ENCODE assay signal across 18 cellular contexts in genomic region chr20:41087325-41087685, GRCh38. TPM values are rescaled to one million over a fixed set of nuclear protein-coding genes. Genes with fewer than 3 reads are reported as not detected.
DNase-seq lines count a peak whose midpoint lies in the region; ATAC-seq and TF ChIP-seq lines count a peak whose summit lies in the region.
"Had no signal": no experiment of that assay in that cellular context is flagged by ENCODE, and none has a peak within 500 bp of the region (broad histone marks: within the 10 kb centered on the region; RNA-seq: fewer than 3 reads in every experiment).

No MANE protein-coding gene starts in this region.

- H2AFZ ChIP-seq in OCI-LY7 (ENCODE audit: low read length), result no peak overlapping the region

- intact Hi-C loops in OCI-LY7 (cut with micrococcal nuclease; ENCODE audit: unreplicated experiment), result no loop called here
- intact Hi-C loops in natural killer cell (cut with micrococcal nuclease), result no loop called here

- DNase-seq in activated T-cell treated with anti-CD3 and anti-CD28 coated beads, Interleukin-2, amount 50 U/mL, for 24 hours, result no peak
- DNase-seq in activated T-cell treated with anti-CD3 and anti-CD28 coated beads, Interleukin-2, amount 50 U/mL, for 4 hours, result no peak
- DNase-seq in OCI-LY7 (ENCODE audit: low spot score) (no peak), natural killer cell (no peak)
- DNase-seq in activated naive CD8-positive, alpha-beta T cell treated with anti-CD3 and anti-CD28 coated beads, Interleukin-2, amount 50 U/mL, for 24 hours, result no peak
- DNase-seq in naive thymus-derived CD8-positive, alpha-beta T cell, result no peak
- DNase-seq in central memory CD4-positive, alpha-beta T cell, result no peak
- DNase-seq: activated CD4-positive, alpha-beta T cell treated with anti-CD3 and anti-CD28 coated beads, Interleukin-2, amount 50 U/mL, for 4 hours; amygdala; CD4-positive, CD25-positive, alpha-beta regulatory T cell; DND-41; HFFc6; MV-4-11; NCI-H226; retina; SW 1271 had no signal

- H3K36me3 Mint-ChIP-seq in activated T-cell treated with anti-CD3 and anti-CD28 coated beads, Interleukin-2, amount 50 U/mL, for 24 hours (ENCODE audit: low read depth), result peaks cover 84% of the 10 kb centered on the region
- peaks cover 49% of the 10 kb centered on the region for H3K36me3 Mint-ChIP-seq in activated T-cell treated with anti-CD3 and anti-CD28 coated beads, Interleukin-2, amount 50 U/mL, for 4 hours (ENCODE audit: insufficient read depth)
- H3K36me3 Mint-ChIP-seq in activated naive CD8-positive, alpha-beta T cell treated with anti-CD3 and anti-CD28 coated beads, Interleukin-2, amount 50 U/mL, for 24 hours (ENCODE audit: low read depth), result peaks cover 62% of the 10 kb centered on the region
- H3K36me3 Mint-ChIP-seq in naive thymus-derived CD8-positive, alpha-beta T cell, result peaks cover 5 to 83% (median 18%) of the 10 kb centered on the region in 3 donors
- peaks cover 19% of the 10 kb centered on the region for H3K36me3 Mint-ChIP-seq in natural killer cell

- H3K36me3 ChIP-seq in OCI-LY7 (ENCODE audit: insufficient read depth, low read length), result peaks cover 99% of the 10 kb centered on the region

- H3K4me3 ChIP-seq in OCI-LY7 (ENCODE audit: low read depth, low read length, poor library complexity, severe bottlenecking), result no peak overlapping the region

- H3K27ac ChIP-seq in OCI-LY7 (ENCODE audit: low read depth, low read length, poor library complexity, severe bottlenecking), result no peak overlapping the region

- H3K4me1 Mint-ChIP-seq in activated T-cell treated with anti-CD3 and anti-CD28 coated beads, Interleukin-2, amount 50 U/mL, for 24 hours (ENCODE audit: low read depth), result peaks cover 20% of the 10 kb centered on the region
- peaks cover 14% of the 10 kb centered on the region for H3K4me1 Mint-ChIP-seq in activated T-cell treated with anti-CD3 and anti-CD28 coated beads, Interleukin-2, amount 50 U/mL, for 4 hours (ENCODE audit: low read depth)
- H3K4me1 Mint-ChIP-seq in activated naive CD8-positive, alpha-beta T cell treated with anti-CD3 and anti-CD28 coated beads, Interleukin-2, amount 50 U/mL, for 24 hours, result peaks cover 15% of the 10 kb centered on the region
- peaks cover 10 to 19% (median 17%) of the 10 kb centered on the region in 4 donors for H3K4me1 Mint-ChIP-seq in naive thymus-derived CD8-positive, alpha-beta T cell
- peaks cover 6 to 10% of the 10 kb centered on the region in 2 donors for H3K4me1 Mint-ChIP-seq in natural killer cell

- BruUV-seq in OCI-LY7 (replicated peaks; lab: Mats Ljungman, UMichigan), result TSS peak; percentile 24

- no peaks in the 10 kb centered on the region for H3K9me2 ChIP-seq in OCI-LY7 (ENCODE audit: insufficient read depth, low read length)

- H3K9me3 ChIP-seq in OCI-LY7 (ENCODE audit: low read length), result no peaks in the 10 kb centered on the region

- H3K4me2 ChIP-seq in OCI-LY7 (ENCODE audit: low read length), result no peak overlapping the region

- no peaks in the 10 kb centered on the region for H3K27me3 Mint-ChIP-seq in activated T-cell treated with anti-CD3 and anti-CD28 coated beads, Interleukin-2, amount 50 U/mL, for 24 hours
- no peaks in the 10 kb centered on the region for H3K27me3 Mint-ChIP-seq in activated T-cell treated with anti-CD3 and anti-CD28 coated beads, Interleukin-2, amount 50 U/mL, for 4 hours (ENCODE audit: low read depth)
- no peaks in the 10 kb centered on the region for H3K27me3 Mint-ChIP-seq in activated naive CD8-positive, alpha-beta T cell treated with anti-CD3 and anti-CD28 coated beads, Interleukin-2, amount 50 U/mL, for 24 hours
- H3K27me3 Mint-ChIP-seq in naive thymus-derived CD8-positive, alpha-beta T cell, result no peaks in the 10 kb centered on the region
- no peaks in the 10 kb centered on the region for H3K27me3 Mint-ChIP-seq in natural killer cell (ENCODE audit: low read depth in 2 of 2)
- H3K27me3 Mint-ChIP-seq: CD4-positive, CD25-positive, alpha-beta regulatory T cell had no signal

- H3K27ac Mint-ChIP-seq in activated T-cell treated with anti-CD3 and anti-CD28 coated beads, Interleukin-2, amount 50 U/mL, for 24 hours, result peak overlapping the region; percentile 60
- peak overlapping the region; percentile 35 for H3K27ac Mint-ChIP-seq in activated naive CD8-positive, alpha-beta T cell treated with anti-CD3 and anti-CD28 coated beads, Interleukin-2, amount 50 U/mL, for 24 hours
- peak overlapping the region in 9 of 10 donors; percentile 5 to 82 (median 67) for H3K27ac Mint-ChIP-seq in naive thymus-derived CD8-positive, alpha-beta T cell
- H3K27ac Mint-ChIP-seq in natural killer cell, result peak overlapping the region in 1 of 2 donors; percentile 47

- no peaks in the 10 kb centered on the region; the same call in 1 of the 2 replicates for H3K79me2 ChIP-seq in OCI-LY7 (ENCODE audit: insufficient read depth, low read depth, low read length)

- CTCF ChIA-PET in OCI-LY7 (lab: Charles Lee; ENCODE audit: unreplicated experiment), result no interaction called here

- H3K9me3 Mint-ChIP-seq in activated T-cell treated with anti-CD3 and anti-CD28 coated beads, Interleukin-2, amount 50 U/mL, for 24 hours, result no peaks in the 10 kb centered on the region
- H3K9me3 Mint-ChIP-seq in activated T-cell treated with anti-CD3 and anti-CD28 coated beads, Interleukin-2, amount 50 U/mL, for 4 hours, result no peaks in the 10 kb centered on the region
- H3K9me3 Mint-ChIP-seq in activated naive CD8-positive, alpha-beta T cell treated with anti-CD3 and anti-CD28 coated beads, Interleukin-2, amount 50 U/mL, for 24 hours, result no peaks in the 10 kb centered on the region
- no peaks in the 10 kb centered on the region for H3K9me3 Mint-ChIP-seq in naive thymus-derived CD8-positive, alpha-beta T cell
- H3K9me3 Mint-ChIP-seq in natural killer cell, result no peaks in the 10 kb centered on the region
- H3K9me3 Mint-ChIP-seq: CD4-positive, CD25-positive, alpha-beta regulatory T cell; HFFc6 had no signal

- no peaks in the 10 kb centered on the region for H4K20me1 ChIP-seq in OCI-LY7 (ENCODE audit: insufficient read depth, low read length)

- no peaks in the 10 kb centered on the region for H3K4me1 ChIP-seq in OCI-LY7 (ENCODE audit: insufficient read depth, low read length, poor library complexity, severe bottlenecking)

- POLR2A ChIA-PET in OCI-LY7 (lab: Charles Lee), result interaction anchor here (1.3 to 1.4 kb wide), 2 partner anchors 96 to 102 kb away, joined by 3 to 5 read pairs; no protein-coding TSS in a partner anchor
- POLR2A ChIA-PET in naive thymus-derived CD8-positive, alpha-beta T cell (lab: Charles Lee), result interaction anchor here (0.9 kb wide), 1 partner anchor 25 kb away, joined by 3 read pairs; no protein-coding TSS in a partner anchor

- TF ChIP-seq CTCF in OCI-LY7 (conservative IDR thresholded peaks at IDR 0.05; ENCODE audit: low read length) (no peak), natural killer cell (IDR thresholded peaks at IDR 0.05) (no peak)

- no peak for ATAC-seq in activated T-cell treated with anti-CD3 and anti-CD28 coated beads, Interleukin-2, amount 50 U/mL, for 4 hours
- no peak for ATAC-seq in activated naive CD8-positive, alpha-beta T cell treated with anti-CD3 and anti-CD28 coated beads, Interleukin-2, amount 50 U/mL, for 24 hours
- no peak for ATAC-seq in naive thymus-derived CD8-positive, alpha-beta T cell
- ATAC-seq in natural killer cell, result no peak
- no peak for ATAC-seq in HG03432 (IDR thresholded peaks at IDR 0.05; ENCODE audit: unreplicated experiment)
- ATAC-seq: esophagus mucosa had no signal

- no peak overlapping the region for H3K4me3 Mint-ChIP-seq in activated T-cell treated with anti-CD3 and anti-CD28 coated beads, Interleukin-2, amount 50 U/mL, for 24 hours
- H3K4me3 Mint-ChIP-seq in activated T-cell treated with anti-CD3 and anti-CD28 coated beads, Interleukin-2, amount 50 U/mL, for 4 hours, result no peak overlapping the region
- H3K4me3 Mint-ChIP-seq in activated naive CD8-positive, alpha-beta T cell treated with anti-CD3 and anti-CD28 coated beads, Interleukin-2, amount 50 U/mL, for 24 hours, result no peak overlapping the region
- H3K4me3 Mint-ChIP-seq in naive thymus-derived CD8-positive, alpha-beta T cell, result peak overlapping the region in 1 of 10 donors; percentile 39
- no peak overlapping the region for H3K4me3 Mint-ChIP-seq in natural killer cell
- H3K4me3 Mint-ChIP-seq: CD4-positive, CD25-positive, alpha-beta regulatory T cell; HFFc6 had no signal

RNA-seq across cellular contexts. Expression of gene PLCG1, which starts 50.0 kb away (rescaled TPM):
- total RNA-seq in activated T-cell treated with anti-CD3 and anti-CD28 coated beads, Interleukin-2, amount 50 U/mL, for 4 hours, result 100 to 1,000 TPM in 1 of 3 donors, 10 to 100 TPM in 2; 89.1 to 104 (median 91.3) TPM
- 92.6 and 103 TPM in 2 replicates for total RNA-seq in OCI-LY7 (2014; rRNA removed; shearing (Covaris generic))
- total RNA-seq in OCI-LY7 (2022) (121 TPM in 2 replicates), natural killer cell (100 to 1,000 TPM; 199 to 242 (median 236) TPM)
- total RNA-seq in naive thymus-derived CD8-positive, alpha-beta T cell, result 100 to 1,000 TPM; 384 to 393 TPM
- polyA plus RNA-seq in naive thymus-derived CD8-positive, alpha-beta T cell, result 10 to 100 TPM; 37.4 to 92.5 (median 53.2) TPM

RNA-seq across cellular contexts. Expression of gene TOP1, which starts 58.7 kb away (rescaled TPM):
- total RNA-seq in activated T-cell treated with anti-CD3 and anti-CD28 coated beads, Interleukin-2, amount 50 U/mL, for 4 hours, result 100 to 1,000 TPM; 117 to 131 (median 121) TPM
- total RNA-seq in OCI-LY7 (2014; rRNA removed; shearing (Covaris generic)), result 44.6 and 53.0 TPM in 2 replicates
- total RNA-seq in OCI-LY7 (2022), result 168 and 200 TPM in 2 replicates
- 10 to 100 TPM; 45.0 to 48.3 TPM for total RNA-seq in naive thymus-derived CD8-positive, alpha-beta T cell
- 10 to 100 TPM in 2 of 3 donors, 1 to 10 TPM in 1; 9.1 to 14.1 (median 10.5) TPM for polyA plus RNA-seq in naive thymus-derived CD8-positive, alpha-beta T cell
- 10 to 100 TPM; 32.2 to 36.3 (median 36.3) TPM for total RNA-seq in natural killer cell
